Comparison of ENCODE assay signal across 8 cellular contexts in the genomic region with DNA sequence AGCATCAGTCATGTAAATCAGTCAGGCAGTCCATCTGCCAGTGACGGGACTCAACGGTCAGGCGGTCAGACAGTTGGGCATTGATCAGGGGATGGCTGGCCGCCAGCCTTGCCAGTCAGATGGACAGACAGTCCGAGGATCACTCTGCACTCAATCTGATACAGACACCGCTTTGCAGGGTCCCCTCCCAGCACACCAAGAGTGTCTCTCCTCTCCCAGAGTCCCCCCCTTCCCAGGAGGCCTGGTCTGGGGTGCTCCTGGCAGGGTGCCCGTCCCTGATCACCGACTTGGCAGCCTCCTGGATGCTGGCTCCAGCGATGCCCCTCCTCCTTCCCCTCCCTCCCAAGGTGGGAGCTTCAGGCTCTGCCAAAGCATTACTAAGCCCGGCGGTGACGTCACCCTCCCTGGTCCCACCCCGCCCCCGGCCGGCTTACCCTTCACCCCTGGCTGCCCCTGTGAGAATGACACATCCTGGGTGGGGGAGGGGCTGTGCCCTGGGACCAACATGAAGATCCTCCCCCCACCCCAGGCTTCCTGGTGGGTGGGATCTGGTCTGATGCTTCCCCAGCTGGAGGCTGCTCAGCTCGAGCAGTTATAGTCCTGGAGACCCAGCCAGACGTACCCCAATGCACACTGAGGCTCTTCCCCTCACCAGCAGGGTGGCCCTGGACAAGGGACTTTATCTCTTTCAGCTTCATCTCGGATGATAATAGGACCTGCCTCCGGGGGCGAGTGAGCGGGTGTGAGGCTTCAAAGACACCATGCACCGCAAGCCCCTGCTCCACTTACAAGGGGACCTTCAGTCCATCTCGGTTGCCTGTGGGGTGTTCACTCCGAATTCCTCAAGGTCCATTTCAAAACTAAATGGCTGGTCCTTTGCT.
DNase-seq lines count a peak whose midpoint lies in the region; ATAC-seq, FAIRE-seq and TF ChIP-seq lines count a peak whose summit lies in the region.

No MANE protein-coding gene starts in this region.

- H3K9ac ChIP-seq in neuronal stem cell (ENCODE audit: low read depth, low read length, poor library complexity): no peak overlapping the region
- H3K9ac ChIP-seq in colonic mucosa (ENCODE audit: low read depth in 2 of 2, low read length in 2 of 2): no peak overlapping the region

- WGBS in neuronal stem cell (ENCODE audit: extremely low coverage in 2 of 2, insufficient read length in 2 of 2, insufficient replicate concordance in 1 of 2), 2 donors: no CpG with 5 or more reads among the region's 24 CpGs

- H3K27me3 ChIP-seq in neuronal stem cell (ENCODE audit: control insufficient read depth in 3 of 3, insufficient read depth in 3 of 3, low read depth in 1 of 3, low read length in 3 of 3) (peaks cover 0 to 3% (median 0%) of the 10 kb centered on the region in 3 experiments), colonic mucosa (no peaks in the 10 kb centered on the region)

- no peak overlapping the region for H2BK120ac ChIP-seq in neuronal stem cell (ENCODE audit: low read depth, low read length)

- TF ChIP-seq CTCF in colonic mucosa (IDR thresholded peaks at IDR 0.05): no peak

- H3K4me1 ChIP-seq in neuronal stem cell (ENCODE audit: control insufficient read depth in 2 of 2, insufficient read depth in 1 of 2, low read depth in 1 of 2, low read length in 2 of 2) (peaks cover 3 to 8% of the 10 kb centered on the region in 2 donors), colonic mucosa (no peaks in the 10 kb centered on the region)

- H3K4ac ChIP-seq in neuronal stem cell (ENCODE audit: low read length): peak overlapping the region; percentile 70

- H2AFZ ChIP-seq in neuronal stem cell (ENCODE audit: low read length): no peak overlapping the region

- peak overlapping the region; percentile 95 for H3K14ac ChIP-seq in neuronal stem cell (ENCODE audit: low read length)

- H4K8ac ChIP-seq in neuronal stem cell (ENCODE audit: low read depth, low read length): peak overlapping the region; percentile 10

- peak; percentile 29 for DNase-seq in stimulated activated CD4-positive, alpha-beta T cell treated with anti-CD3 and anti-CD28 coated beads, Interleukin-4, amount 100 ng/mL, for 1 hour
- no peak for DNase-seq in stimulated activated CD4-positive, alpha-beta T cell treated with anti-CD3 and anti-CD28 coated beads, Interleukin-4, amount 100 ng/mL, for 24 hours
- peak; percentile 78 for DNase-seq in RCC 7860 (ENCODE audit: low spot score)
- peak; percentile 14 for DNase-seq in fibroblast of peridontal ligament (ENCODE audit: extremely low read depth)
- peak; percentile 20 for DNase-seq in neuronal stem cell (ENCODE audit: low spot score)
- DNase-seq in colonic mucosa: no peak

- H3K4me2 ChIP-seq in neuronal stem cell (ENCODE audit: insufficient read depth, low read length, poor library complexity, severe bottlenecking): no peak overlapping the region

- H3K9me3 ChIP-seq in neuronal stem cell (replicated peaks in 1 of 2; ENCODE audit: control insufficient read depth in 2 of 2, insufficient read depth in 1 of 2, low read depth in 1 of 2, low read length in 2 of 2) (no peaks in the 10 kb centered on the region), colonic mucosa (no peaks in the 10 kb centered on the region)

- H3K27ac ChIP-seq in neuronal stem cell (replicated peaks; ENCODE audit: low read length) (no peak overlapping the region), colonic mucosa (no peak overlapping the region)

- intact Hi-C loops in colonic mucosa (cut with DNase I): no loop called here

- peak overlapping the region; percentile 59 for H3K23ac ChIP-seq in neuronal stem cell (ENCODE audit: low read depth, low read length, poor library complexity)

- peak overlapping the region; percentile 79 for H2BK12ac ChIP-seq in neuronal stem cell (ENCODE audit: low read length)

- peak overlapping the region; percentile 92 for H2BK15ac ChIP-seq in neuronal stem cell (ENCODE audit: low read length)

- no peaks in the 10 kb centered on the region for H3K79me1 ChIP-seq in neuronal stem cell (ENCODE audit: low read depth, low read length)

- peak overlapping the region; percentile 97 for H4K91ac ChIP-seq in neuronal stem cell (ENCODE audit: low read depth, low read length, poor library complexity)

- no peaks in the 10 kb centered on the region for H3K36me3 ChIP-seq in neuronal stem cell (replicated peaks in 1 of 2; ENCODE audit: control insufficient read depth in 2 of 2, insufficient read depth in 2 of 2, low read length in 2 of 2)
- no peaks in the 10 kb centered on the region for H3K36me3 ChIP-seq in colonic mucosa

- H3K4me3 ChIP-seq in neuronal stem cell (ENCODE audit: low read length in 2 of 2) (no peak overlapping the region), colonic mucosa (no peak overlapping the region)

- H2AK5ac ChIP-seq in neuronal stem cell (ENCODE audit: low read depth, low read length): peak overlapping the region; percentile 76

- FAIRE-seq in RCC 7860 (lab: Jason Lieb, UNC): no peak

- H2BK5ac ChIP-seq in neuronal stem cell (ENCODE audit: low read length): no peak overlapping the region

- no peak for ATAC-seq in HG03025 (IDR thresholded peaks at IDR 0.05; ENCODE audit: low FRiP score, unreplicated experiment)
- no peak for ATAC-seq in GM21367 (IDR thresholded peaks at IDR 0.05; ENCODE audit: unreplicated experiment)

- peak overlapping the region; percentile 68 for H3K18ac ChIP-seq in neuronal stem cell (ENCODE audit: low read length)

Comparison
In these comparisons a context has a peak if more than half of its experiments do, and no peak if none do; other contexts are left out.
1. DNase-seq: peak in stimulated activated CD4-positive, alpha-beta T cell treated with anti-CD3 and anti-CD28 coated beads, Interleukin-4, amount 100 ng/mL, for 1 hour (single experiment), RCC 7860 (single experiment), fibroblast of peridontal ligament (single experiment) and neuronal stem cell (single experiment); none in stimulated activated CD4-positive, alpha-beta T cell treated with anti-CD3 and anti-CD28 coated beads, Interleukin-4, amount 100 ng/mL, for 24 hours (single experiment) and colonic mucosa (single experiment).